ENCODE assay signal across 15 cellular contexts in the genomic region with DNA sequence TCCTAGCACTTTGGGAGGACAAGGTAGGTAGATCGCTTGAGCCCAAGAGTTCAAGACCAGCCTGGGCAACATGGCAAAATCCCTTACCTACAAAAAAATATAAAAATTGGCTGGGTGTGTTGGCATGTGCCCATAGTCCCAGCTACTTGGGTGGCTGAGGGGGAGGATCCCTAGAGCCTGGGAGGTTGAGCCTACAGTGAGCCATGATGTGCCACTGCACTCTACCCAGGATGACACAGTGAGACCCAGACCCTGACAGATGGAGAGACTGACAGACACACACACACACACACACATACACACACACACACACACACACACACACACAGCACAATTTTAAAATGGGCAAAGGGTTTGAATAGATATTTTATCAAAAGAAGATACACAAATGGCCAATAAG. TPM values are rescaled to one million over a fixed set of nuclear protein-coding genes. Genes with fewer than 3 reads are reported as not detected.
DNase-seq lines count a peak whose midpoint lies in the region; ATAC-seq and TF ChIP-seq lines count a peak whose summit lies in the region.
"Had no signal": no experiment of that assay in that cellular context is flagged by ENCODE, and none has a peak within 500 bp of the region (broad histone marks: within the 10 kb centered on the region; RNA-seq: fewer than 3 reads in every experiment).

No MANE protein-coding gene starts in this region.

- TF ChIP-seq POLR2A in NB4 (IDR thresholded peaks at IDR 0.05; ENCODE audit: extremely low read depth, insufficient read length) (no peak), spleen (IDR thresholded peaks at IDR 0.05) (no peak)

- H3K27me3 ChIP-seq in lower lobe of right lung (ENCODE audit: low read depth) (no peaks in the 10 kb centered on the region), spleen (replicated peaks in 1 of 7) (no peaks in the 10 kb centered on the region)

- H3K27ac ChIP-seq in lower lobe of right lung (no peak overlapping the region), spleen (peak overlapping the region in 6 of 8 donors; percentile 6 to 82 (median 58))

- no peak overlapping the region for H3K4me3 ChIP-seq in NB4 (ENCODE audit: low read depth, low read length)
- no peak overlapping the region for H3K4me3 ChIP-seq in lower lobe of right lung
- peak overlapping the region in 1 of 8 donors; percentile 38 for H3K4me3 ChIP-seq in spleen
- H3K4me3 ChIP-seq: HAP-1 had no signal

- no peak for DNase-seq in HFFc6
- DNase-seq in NB4 (ENCODE audit: low read depth): peak; percentile 14
- no peak for DNase-seq in lower lobe of right lung
- DNase-seq in spleen: no peak
- no peak for DNase-seq in NCI-H2081 treated with DMSO at 0.1 percent for 48 hours (lab: John Stamatoyannopoulos, UW)
- no peak for DNase-seq in KBM-7
- DNase-seq: C1 segment of cervical spinal cord; CD4-positive, CD25-positive, alpha-beta regulatory T cell; CD8-positive, alpha-beta T cell; DMS153; DND-41; GOT3 had no signal

- WGBS in spleen, 5 donors: 96 to 100% (median 98%) methylated on average over 1 of the region's 1 CpG

- H3K9me3 ChIP-seq in lower lobe of right lung (no peaks in the 10 kb centered on the region), spleen (peaks cover 0 to 17% (median 6%) of the 10 kb centered on the region in 8 donors)

- H3K4me3 Mint-ChIP-seq in HFFc6: no peak overlapping the region
- H3K4me3 Mint-ChIP-seq: CD8-positive, alpha-beta T cell had no signal

- H3K27me3 Mint-ChIP-seq in HFFc6 (ENCODE audit: insufficient read depth): no peaks in the 10 kb centered on the region
- H3K27me3 Mint-ChIP-seq: CD4-positive, CD25-positive, alpha-beta regulatory T cell had no signal

- no peaks in the 10 kb centered on the region for H3K4me1 Mint-ChIP-seq in HFFc6 (ENCODE audit: low read depth)
- H3K4me1 Mint-ChIP-seq: CD4-positive, CD25-positive, alpha-beta regulatory T cell had no signal

- no peaks in the 10 kb centered on the region for H3K36me3 Mint-ChIP-seq in HFFc6 (ENCODE audit: low read depth)
- H3K36me3 Mint-ChIP-seq: CD4-positive, CD25-positive, alpha-beta regulatory T cell had no signal

- intact Hi-C loops in lower lobe of right lung (cut with DNase I) (no loop called here), spleen (cut with DNase I; ENCODE audit: low total_unique reads) (no loop called here)

- H3K27ac Mint-ChIP-seq in HFFc6: peak overlapping the region; percentile 36; the same call in 1 of the 2 replicates
- H3K27ac Mint-ChIP-seq: CD4-positive, CD25-positive, alpha-beta regulatory T cell; CD8-positive, alpha-beta T cell had no signal

- peaks cover 8% of the 10 kb centered on the region for H3K4me1 ChIP-seq in lower lobe of right lung
- H3K4me1 ChIP-seq in spleen: peaks cover 0 to 8% (median 0%) of the 10 kb centered on the region in 6 donors
- H3K4me1 ChIP-seq: HAP-1 had no signal

- H3K9me3 Mint-ChIP-seq in HFFc6: no peaks in the 10 kb centered on the region; the same call in 1 of the 2 replicates

- in situ Hi-C loops in KBM-7 (cut with MboI; ENCODE audit: low pct_unique_long_range_greater_than_20kb, low sequenced_read_pairs): no loop called here

- TF ChIP-seq CTCF in HFFc6 (IDR thresholded peaks at IDR 0.05) (no peak), NB4 (IDR thresholded peaks at IDR 0.05; ENCODE audit: low read depth, low read length) (no peak), lower lobe of right lung (IDR thresholded peaks at IDR 0.05) (no peak), spleen (IDR thresholded peaks at IDR 0.05 in 8 of 11, conservative IDR thresholded peaks at IDR 0.05 in 3 of 11) (no peak)

- ATAC-seq in lower lobe of right lung (peak; percentile 52 to 58), GM21381 (IDR thresholded peaks at IDR 0.05; ENCODE audit: unreplicated experiment) (no peak), GM18511 (IDR thresholded peaks at IDR 0.05; ENCODE audit: unreplicated experiment) (no peak)
- ATAC-seq: CD8-positive, alpha-beta T cell had no signal

- H3K36me3 ChIP-seq in lower lobe of right lung (no peaks in the 10 kb centered on the region), spleen (peaks cover 0 to 4% (median 0%) of the 10 kb centered on the region in 6 donors)
- H3K36me3 ChIP-seq: HAP-1 had no signal

RNA-seq across cellular contexts. Expression of gene BAZ2B, which starts 42.5 kb away (rescaled TPM):
- total RNA-seq in HFFc6 (2021; fragmentation: NEBNext Ultra II Directional; extraction: Animal tissue kit (Norgen Biotek cat#: 25700)): 10 to 100 TPM; 18.6 to 23.7 (median 19.2) TPM
- total RNA-seq in lower lobe of right lung (97.4 TPM), spleen (100 to 1,000 TPM in 3 of 7 donors, 10 to 100 TPM in 4; 75.4 to 158 (median 95.7) TPM)
- 1 to 10 TPM; 5.6 to 8.6 (median 7.1) TPM for polyA plus RNA-seq in spleen

Comparison
In these comparisons a context has a peak if more than half of its experiments do, and no peak if none do; other contexts are left out.
1. ATAC-seq: peak in lower lobe of right lung (2 of 2); none in GM21381 (single experiment) and GM18511 (single experiment).